22 cellular contexts compared by ENCODE assay signal in genomic region chr12:84435682-84436081, GRCh38.
DNase-seq lines count a peak whose midpoint lies in the region; ATAC-seq and TF ChIP-seq lines count a peak whose summit lies in the region.
"Had no signal": no experiment of that assay in that cellular context is flagged by ENCODE, and none has a peak within 500 bp of the region (broad histone marks: within the 10 kb centered on the region; RNA-seq: fewer than 3 reads in every experiment).

No MANE protein-coding gene starts in this region.

- no peaks in the 10 kb centered on the region for H3K36me3 Mint-ChIP-seq in nephron (ENCODE audit: low read depth)
- H3K36me3 Mint-ChIP-seq: CD14-positive monocyte; CD8-positive, alpha-beta memory T cell had no signal

- H3K9me3 ChIP-seq in body of pancreas: no peaks in the 10 kb centered on the region
- H3K9me3 ChIP-seq: A549; BE2C; BLaER1 treated with 17β-estradiol and CSF1 and Interleukin-3, amounts not matched to agents 10 nM and 100 nM had no signal

- intact Hi-C loops in body of pancreas (cut with DNase I): no loop called here

- no peak overlapping the region for H3K27ac Mint-ChIP-seq in nephron
- H3K27ac Mint-ChIP-seq: CD14-positive monocyte; CD4-positive, alpha-beta T cell; CD8-positive, alpha-beta memory T cell had no signal

- H3K27me3 ChIP-seq in body of pancreas: no peaks in the 10 kb centered on the region
- H3K27me3 ChIP-seq: BE2C; BLaER1 treated with 17β-estradiol and CSF1 and Interleukin-3, amounts not matched to agents 10 nM and 100 nM had no signal

- peaks cover 17% of the 10 kb centered on the region for H3K4me1 ChIP-seq in body of pancreas
- H3K4me1 ChIP-seq: A549; BE2C; BLaER1 treated with 17β-estradiol and CSF1 and Interleukin-3, amounts not matched to agents 10 nM and 100 nM had no signal

- no peaks in the 10 kb centered on the region for H3K36me3 ChIP-seq in body of pancreas (replicated peaks in 1 of 2; ENCODE audit: insufficient read depth in 1 of 2, low read depth in 2 of 2)
- H3K36me3 ChIP-seq: BE2C; BLaER1 treated with 17β-estradiol and CSF1 and Interleukin-3, amounts not matched to agents 10 nM and 100 nM had no signal

- H3K27me3 Mint-ChIP-seq in nephron (ENCODE audit: low read depth): no peaks in the 10 kb centered on the region
- H3K27me3 Mint-ChIP-seq: CD4-positive, alpha-beta T cell; CD8-positive, alpha-beta memory T cell had no signal

- peak; percentile 81 for DNase-seq in NCI-H82 (lab: John Stamatoyannopoulos, UW)
- no peak for DNase-seq in body of pancreas
- no peak for DNase-seq in T1000 (lab: John Stamatoyannopoulos, UW)
- no peak for DNase-seq in iPS-NIHi7 (ENCODE audit: extremely low spot score)
- no peak for DNase-seq in iPS-NIHi11 (ENCODE audit: low spot score)
- no peak for DNase-seq in DMS153 (lab: John Stamatoyannopoulos, UW)
- DNase-seq: 8988T; ACHN; AML-193; BE2C; CD4-positive, alpha-beta T cell; CD8-positive, alpha-beta memory T cell; DMS79; EL; GF-D8; GM23248; H7; HCEC 1CT had no signal

- 42 to 49% methylated on average over 2 of the region's 2 CpGs for WGBS in body of pancreas, 2 donors

- peak; percentile 28 for ATAC-seq in body of pancreas
- ATAC-seq: A549 had no signal

- H3K9me3 Mint-ChIP-seq in nephron: no peaks in the 10 kb centered on the region
- H3K9me3 Mint-ChIP-seq: CD4-positive, alpha-beta T cell had no signal

- peak overlapping the region in 1 of 4 donors; percentile 52 for H3K27ac ChIP-seq in body of pancreas
- H3K27ac ChIP-seq: A549; BLaER1 treated with 17β-estradiol and CSF1 and Interleukin-3, amounts not matched to agents 10 nM and 100 nM; GM23248 had no signal

- H3K4me3 ChIP-seq in body of pancreas: no peak overlapping the region
- H3K4me3 ChIP-seq: A549; BLaER1 treated with 17β-estradiol and CSF1 and Interleukin-3, amounts not matched to agents 10 nM and 100 nM; GM23248 had no signal

- H3K4me3 Mint-ChIP-seq in nephron: peak overlapping the region; percentile 2 to 88 (median 87)
- H3K4me3 Mint-ChIP-seq: CD14-positive monocyte; CD4-positive, alpha-beta T cell; CD8-positive, alpha-beta memory T cell had no signal

- H3K4me1 Mint-ChIP-seq in nephron: peaks cover 7% of the 10 kb centered on the region
- H3K4me1 Mint-ChIP-seq: CD14-positive monocyte; CD8-positive, alpha-beta memory T cell had no signal

- TF ChIP-seq POLR2A in body of pancreas (IDR thresholded peaks at IDR 0.05): no peak

- no peak for TF ChIP-seq CTCF in body of pancreas (IDR thresholded peaks at IDR 0.05)
- TF ChIP-seq CTCF in nephron (IDR thresholded peaks at IDR 0.05; ENCODE audit: unreplicated experiment in 3 of 3): no peak
